ENCODE assay signal across 15 cellular contexts in genomic region chrY:17881697-17882096, GRCh38. TPM values are rescaled to one million over a fixed set of nuclear protein-coding genes. Genes with fewer than 3 reads are reported as not detected.
"Had no signal": no experiment of that assay in that cellular context is flagged by ENCODE, and none has a peak within 500 bp of the region (broad histone marks: within the 10 kb centered on the region; RNA-seq: fewer than 3 reads in every experiment).

No MANE protein-coding gene starts in this region.

RNA-seq across cellular contexts. Expression of gene CDY2B, which starts 1.7 kb away (rescaled TPM):
- total RNA-seq: activated B cell treated with CpG ODN at 0.5 μM for 24 hours; activated CD4-positive, alpha-beta memory T cell treated with anti-CD3 and anti-CD28 coated beads for 36 hours; activated CD4-positive, alpha-beta memory T cell treated with anti-CD3 and anti-CD28 coated beads, Interleukin-2, amount 10 ng/mL, durations not matched to agents 7 days and 5 days; activated CD4-positive, alpha-beta T cell treated with anti-CD3 and anti-CD28 coated beads for 36 hours; activated CD4-positive, alpha-beta T cell treated with anti-CD3 and anti-CD28 coated beads, Interleukin-2, amount 10 ng/mL, durations not matched to agents 24 days and 14 days; activated CD4-positive, alpha-beta T cell treated with anti-CD3 and anti-CD28 coated beads, Interleukin-2, amount 10 ng/mL, durations not matched to agents 7 days and 5 days; activated CD8-positive, alpha-beta memory T cell treated with anti-CD3 and anti-CD28 coated beads for 36 hours; activated CD8-positive, alpha-beta memory T cell treated with anti-CD3 and anti-CD28 coated beads, Interleukin-2, amount 10 ng/mL, durations not matched to agents 7 days and 5 days; activated CD8-positive, alpha-beta T cell treated with anti-CD3 and anti-CD28 coated beads for 36 hours; activated CD8-positive, alpha-beta T cell treated with anti-CD3 and anti-CD28 coated beads, Interleukin-2, amount 10 ng/mL, durations not matched to agents 7 days and 5 days; T-cell; T-helper 1 cell treated with Interleukin-12 subunit alpha and Interleukin-12 subunit beta and Interleukin-4 antibody, amounts not matched to agents 30 ng/mL and 1 ng/mL, for 36 hours; T-helper 17 cell; T-helper 2 cell treated with Interferon-gamma antibody and Interleukin-4, amounts not matched to agents 100 ng/mL and 5 ng/mL, for 36 hours; WTC11 had no signal
